16 cellular contexts compared by ENCODE assay signal in the genomic region with DNA sequence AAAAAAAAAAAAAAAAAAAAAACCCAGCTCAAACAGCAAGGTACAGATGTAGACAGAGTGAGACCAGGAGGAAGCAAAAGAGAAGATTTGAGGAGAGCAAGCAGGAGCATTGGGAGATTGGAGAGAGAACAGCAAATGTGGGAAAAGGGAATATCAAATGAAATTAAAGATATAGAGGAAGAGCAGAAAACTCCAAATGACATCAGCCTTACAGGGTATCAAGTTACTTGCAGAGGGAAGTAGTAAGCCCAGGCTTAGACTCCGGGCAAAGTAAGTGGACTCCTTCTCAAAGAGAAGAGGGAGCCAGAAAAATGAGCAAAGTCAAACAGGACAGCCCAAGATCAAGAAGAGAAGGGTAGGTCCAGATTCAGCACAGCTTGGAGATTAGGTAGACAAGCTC.
A peak's percentile ranks its signal among the peaks of the same experiment; 100 is the strongest.
DNase-seq lines count a peak whose midpoint lies in the region; ATAC-seq and TF ChIP-seq lines count a peak whose summit lies in the region.
"Had no signal": no experiment of that assay in that cellular context is flagged by ENCODE, and none has a peak within 500 bp of the region (broad histone marks: within the 10 kb centered on the region; RNA-seq: fewer than 3 reads in every experiment).

No MANE protein-coding gene starts in this region.

- H3K4me1 ChIP-seq in PC-9 (replicated peaks; ENCODE audit: insufficient read depth) = peaks cover 79% of the 10 kb centered on the region
- H3K4me1 ChIP-seq in prostate gland (replicated peaks) = peaks cover 2% of the 10 kb centered on the region

- peak; percentile 65 for DNase-seq in GM03348 (ENCODE audit: low spot score)
- peak in 1 of 2 experiments; percentile 66 for DNase-seq in PC-9
- peak; percentile 65 for DNase-seq in fibroblast of gingiva (ENCODE audit: low read depth)
- no peak for DNase-seq in prostate gland (ENCODE audit: low spot score)
- DNase-seq in DMS79 treated with DMSO at 0.1 percent for 48 hours (lab: John Stamatoyannopoulos, UW) = no peak
- DNase-seq in activated T-cell treated with anti-CD3 and anti-CD28 coated beads, Interleukin-2, amount 50 U/mL, for 72 hours = no peak
- no peak for DNase-seq in stimulated activated naive CD4-positive, alpha-beta T cell treated with Interleukin-2 at 50 U/mL for 16 hours (lab: John Stamatoyannopoulos, UW)
- DNase-seq: activated CD4-positive, alpha-beta T cell treated with anti-CD3 and anti-CD28 coated beads, Interleukin-2, amount 50 U/mL, for 4 hours; adrenal gland; head of caudate nucleus; naive thymus-derived CD8-positive, alpha-beta T cell; NCI-H187 treated with DMSO at 0.1 percent for 48 hours; SIG-M5; stimulated activated CD4-positive, alpha-beta T cell treated with anti-CD3 and anti-CD28 coated beads, Interleukin-2, amount 100 ng/mL, for 24 hours; thyroid gland had no signal

- H3K36me3 ChIP-seq in PC-9 (ENCODE audit: low read depth) = no peaks in the 10 kb centered on the region
- no peaks in the 10 kb centered on the region for H3K36me3 ChIP-seq in prostate gland
- H3K36me3 ChIP-seq: adrenal gland, thyroid gland had no signal

- H3K79me2 ChIP-seq in PC-9 (ENCODE audit: low read depth) = no peaks in the 10 kb centered on the region

- peaks cover 0 to 2% of the 10 kb centered on the region in 2 donors for H3K36me3 Mint-ChIP-seq in activated T-cell treated with anti-CD3 and anti-CD28 coated beads, Interleukin-2, amount 50 U/mL, for 72 hours (ENCODE audit: insufficient read depth in 2 of 2)

- no peaks in the 10 kb centered on the region for H4K20me1 ChIP-seq in PC-9 (ENCODE audit: insufficient read depth)

- intact Hi-C loops in PC-9 (cut with micrococcal nuclease; ENCODE audit: unreplicated experiment) (no loop called here), prostate gland (cut with DNase I) (no loop called here)

- CTCF ChIA-PET in PC-9 (lab: Charles Lee) = no interaction called here

- ATAC-seq in activated T-cell treated with anti-CD3 and anti-CD28 coated beads, Interleukin-2, amount 50 U/mL, for 72 hours (replicated peaks in 1 of 2) = no peak
- no peak for ATAC-seq in GM19328 (IDR thresholded peaks at IDR 0.05; ENCODE audit: unreplicated experiment)
- ATAC-seq: naive thymus-derived CD8-positive, alpha-beta T cell had no signal

- no peaks in the 10 kb centered on the region for H3K9me3 Mint-ChIP-seq in activated T-cell treated with anti-CD3 and anti-CD28 coated beads, Interleukin-2, amount 50 U/mL, for 72 hours

- peaks cover 61% of the 10 kb centered on the region for H3F3A ChIP-seq in PC-9 (ENCODE audit: insufficient read depth, low read depth)

- H3K4me3 Mint-ChIP-seq in activated T-cell treated with anti-CD3 and anti-CD28 coated beads, Interleukin-2, amount 50 U/mL, for 72 hours = no peak overlapping the region
- H3K4me3 Mint-ChIP-seq: naive thymus-derived CD8-positive, alpha-beta T cell had no signal

- TF ChIP-seq CTCF in PC-9 (conservative IDR thresholded peaks at IDR 0.05) = no peak
- no peak for TF ChIP-seq CTCF in prostate gland (IDR thresholded peaks at IDR 0.05)

- H3K27me3 Mint-ChIP-seq in activated T-cell treated with anti-CD3 and anti-CD28 coated beads, Interleukin-2, amount 50 U/mL, for 72 hours (ENCODE audit: low read depth) = no peaks in the 10 kb centered on the region
- H3K27me3 Mint-ChIP-seq: naive thymus-derived CD8-positive, alpha-beta T cell had no signal

- H3K9me2 ChIP-seq in PC-9 (ENCODE audit: insufficient read depth) = no peaks in the 10 kb centered on the region

- 17% methylated on average over 1 of the region's 1 CpG for WGBS in prostate gland

- H3K27ac ChIP-seq in PC-9 (peak overlapping the region; percentile 25), prostate gland (peak overlapping the region; percentile 68 to 75)
- H3K27ac ChIP-seq: thyroid gland had no signal

- H3K27ac Mint-ChIP-seq in activated T-cell treated with anti-CD3 and anti-CD28 coated beads, Interleukin-2, amount 50 U/mL, for 72 hours = no peak overlapping the region

- H3K4me2 ChIP-seq in PC-9 = peak overlapping the region; percentile 53

- BruUV-seq in PC-9 (replicated peaks; lab: Mats Ljungman, UMichigan) = no TSS peak

- no peaks in the 10 kb centered on the region for H3K9me3 ChIP-seq in PC-9 (ENCODE audit: insufficient read depth, low read depth)
- no peaks in the 10 kb centered on the region for H3K9me3 ChIP-seq in prostate gland
- H3K9me3 ChIP-seq: adrenal gland, thyroid gland had no signal

- no peak for TF ChIP-seq POLR2A in prostate gland (IDR thresholded peaks at IDR 0.05)

- peaks cover 27% of the 10 kb centered on the region for H3K4me1 Mint-ChIP-seq in activated T-cell treated with anti-CD3 and anti-CD28 coated beads, Interleukin-2, amount 50 U/mL, for 72 hours (ENCODE audit: low read depth)

- H3K27me3 ChIP-seq in PC-9 (ENCODE audit: insufficient read depth, low read depth) (no peaks in the 10 kb centered on the region), prostate gland (replicated peaks; ENCODE audit: insufficient read depth) (no peaks in the 10 kb centered on the region)
- H3K27me3 ChIP-seq: adrenal gland, thyroid gland had no signal

- H3K4me3 ChIP-seq in PC-9 (no peak overlapping the region), prostate gland (no peak overlapping the region)
- H3K4me3 ChIP-seq: adrenal gland, thyroid gland had no signal

- no peak overlapping the region; the same call in 1 of the 2 replicates for H2AFZ ChIP-seq in PC-9

- POLR2A ChIA-PET in PC-9 (lab: Charles Lee; ENCODE audit: unreplicated experiment) = interaction anchor here (0.5 kb wide), 1 partner anchor 97 kb away, joined by 4 read pairs; no protein-coding TSS in a partner anchor

Comparison
In these comparisons a context has a peak if more than half of its experiments do, and no peak if none do; other contexts are left out.
1. DNase-seq: peak in GM03348 (single experiment) and fibroblast of gingiva (single experiment); none in prostate gland (single experiment), DMS79 treated with DMSO at 0.1 percent for 48 hours (single experiment), activated T-cell treated with anti-CD3 and anti-CD28 coated beads, Interleukin-2, amount 50 U/mL, for 72 hours (0 of 2) and stimulated activated naive CD4-positive, alpha-beta T cell treated with Interleukin-2 at 50 U/mL for 16 hours (single experiment).